Comparison of ENCODE assay signal across 7 cellular contexts in the genomic region with DNA sequence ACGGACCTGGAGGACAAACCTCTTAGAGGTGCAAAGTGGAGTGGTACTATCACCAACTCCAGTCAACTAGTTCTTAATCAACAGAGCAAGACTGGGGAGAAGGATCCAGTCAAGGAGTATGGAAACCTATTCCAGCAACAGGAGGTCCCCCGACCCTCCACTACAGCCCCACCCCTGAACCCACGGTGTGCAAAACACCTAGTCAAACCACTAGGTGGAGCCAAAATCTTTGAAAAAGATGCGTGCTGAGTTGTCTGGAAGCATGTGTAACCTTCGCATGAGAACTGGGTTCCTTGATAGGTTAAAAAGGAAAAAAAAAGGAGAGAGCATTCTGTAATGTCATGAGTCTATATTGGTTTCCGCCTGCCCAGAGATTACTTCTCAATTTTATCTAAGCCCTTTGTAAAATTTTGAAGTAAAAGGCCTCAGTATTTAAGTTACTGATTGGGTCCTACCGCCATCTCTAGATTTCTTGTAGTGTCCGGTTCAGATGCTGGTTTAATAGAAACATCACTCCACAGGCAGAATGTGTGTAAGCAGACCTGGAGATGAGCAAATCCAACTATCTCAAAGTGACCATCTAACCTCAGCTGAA.
DNase-seq lines count a peak whose midpoint lies in the region; ATAC-seq, FAIRE-seq and TF ChIP-seq lines count a peak whose summit lies in the region.

No MANE protein-coding gene starts in this region.

- H3K9me3 ChIP-seq in DND-41 (ENCODE audit: insufficient read depth, low read length, severe bottlenecking) = no peaks in the 10 kb centered on the region
- H3K9me3 ChIP-seq in PC-3 (ENCODE audit: low read length) = no peaks in the 10 kb centered on the region
- no peaks in the 10 kb centered on the region for H3K9me3 ChIP-seq in endodermal cell (ENCODE audit: control insufficient read depth, low read length)
- H3K9me3 ChIP-seq in pancreas = no peaks in the 10 kb centered on the region

- H3K9ac ChIP-seq in DND-41 (ENCODE audit: low read depth, low read length) (no peak overlapping the region), PC-3 (ENCODE audit: low read length) (no peak overlapping the region), endodermal cell (ENCODE audit: extremely low read depth, low read length, poor library complexity, severe bottlenecking) (no peak overlapping the region)

- peaks cover 3% of the 10 kb centered on the region for H3K4me1 Mint-ChIP-seq in endodermal cell

- no peaks in the 10 kb centered on the region for H4K20me1 ChIP-seq in DND-41 (ENCODE audit: insufficient read depth, low read length)
- H4K20me1 ChIP-seq in PC-3 (ENCODE audit: low read length) = no peaks in the 10 kb centered on the region

- no peaks in the 10 kb centered on the region for H3K36me3 ChIP-seq in DND-41 (ENCODE audit: insufficient read depth, low read length)
- H3K36me3 ChIP-seq in PC-3 (ENCODE audit: low read depth, low read length) = no peaks in the 10 kb centered on the region
- no peaks in the 10 kb centered on the region for H3K36me3 ChIP-seq in endodermal cell (ENCODE audit: control insufficient read depth, insufficient read depth, low read length)
- H3K36me3 ChIP-seq in pancreas = no peaks in the 10 kb centered on the region

- no peak overlapping the region for H3K4me2 ChIP-seq in DND-41 (ENCODE audit: insufficient read depth, low read length)
- no peak overlapping the region for H3K4me2 ChIP-seq in PC-3 (ENCODE audit: low read length)

- H3K9me2 ChIP-seq in PC-3 (replicated peaks; ENCODE audit: low read length) = no peaks in the 10 kb centered on the region

- CTCF ChIA-PET in PC-3 (lab: Charles Lee) = no interaction called here

- TF ChIP-seq CTCF in DND-41 (IDR thresholded peaks at IDR 0.05; ENCODE audit: borderline replicate concordance, extremely low read depth, low read length, poor library complexity, severe bottlenecking) (peak; percentile 85), PC-3 (conservative IDR thresholded peaks at IDR 0.05; ENCODE audit: low read depth, low read length) (peak; percentile 86), endodermal cell (conservative IDR thresholded peaks at IDR 0.05) (peak; percentile 87), pancreas (IDR thresholded peaks at IDR 0.05) (peak; percentile 7 to 34 (median 18))

- H3F3A ChIP-seq in PC-3 (ENCODE audit: low read length, unreplicated experiment) = no peaks in the 10 kb centered on the region

- ATAC-seq in DND-41 (ENCODE audit: insufficient read depth, low read depth) (peak; percentile 99), GM19043 (IDR thresholded peaks at IDR 0.05; ENCODE audit: low read depth, unreplicated experiment) (peak; percentile 92), PC-3 (peak; percentile 92), pancreas (peak; percentile 53 to 74 (median 62)), GM21528 (IDR thresholded peaks at IDR 0.05; ENCODE audit: low FRiP score, unreplicated experiment) (no peak)

- no peak overlapping the region for H3K4me3 Mint-ChIP-seq in endodermal cell

- H3K4me1 ChIP-seq in DND-41 (ENCODE audit: insufficient read depth, low read length) (no peaks in the 10 kb centered on the region), PC-3 (ENCODE audit: insufficient read depth, low read length) (peaks cover 6% of the 10 kb centered on the region; the same call in 1 of the 2 replicates), endodermal cell (ENCODE audit: control insufficient read depth, insufficient read depth, low read length) (no peaks in the 10 kb centered on the region), pancreas (no peaks in the 10 kb centered on the region)

- H3K27me3 ChIP-seq in DND-41 (ENCODE audit: insufficient read depth, low read length, poor library complexity) (peaks cover 15% of the 10 kb centered on the region), PC-3 (ENCODE audit: low read length) (no peaks in the 10 kb centered on the region), endodermal cell (ENCODE audit: control insufficient read depth, insufficient read depth, low read length, poor library complexity, severe bottlenecking) (no peaks in the 10 kb centered on the region), pancreas (no peaks in the 10 kb centered on the region)

- no peak for FAIRE-seq in pancreas (lab: Jason Lieb, UNC)

- DNase-seq in DND-41 = peak; percentile 64
- peak; percentile 39 for DNase-seq in HPDE6-E6E7 (ENCODE audit: extremely low spot score)
- peak; percentile 74 for DNase-seq in PC-3
- peak; percentile 84 for DNase-seq in endodermal cell
- DNase-seq in pancreas = peak in 1 of 6 donors; percentile 13

- POLR2A ChIA-PET in PC-3 (lab: Charles Lee; ENCODE audit: unreplicated experiment) = no interaction called here

- H2AFZ ChIP-seq in DND-41 (ENCODE audit: low read depth, low read length) = no peak overlapping the region
- H2AFZ ChIP-seq in PC-3 (ENCODE audit: low read length) = no peak overlapping the region

- H3K4me3 ChIP-seq in DND-41 (ENCODE audit: low read depth in 1 of 2, low read length in 2 of 2) (no peak overlapping the region), PC-3 (ENCODE audit: low read length) (no peak overlapping the region), endodermal cell (ENCODE audit: low read length) (no peak overlapping the region), pancreas (no peak overlapping the region)

- no peak overlapping the region for H3K27ac Mint-ChIP-seq in endodermal cell

- H3K79me2 ChIP-seq in DND-41 (ENCODE audit: insufficient read depth, low read length) = no peaks in the 10 kb centered on the region
- no peaks in the 10 kb centered on the region for H3K79me2 ChIP-seq in PC-3 (ENCODE audit: low read length)

- BruUV-seq in PC-3 (replicated peaks; lab: Mats Ljungman, UMichigan) = no TSS peak

- no peak overlapping the region for H3K27ac ChIP-seq in DND-41 (ENCODE audit: low read length)
- no peak overlapping the region for H3K27ac ChIP-seq in PC-3 (ENCODE audit: low read length)
- no peak overlapping the region for H3K27ac ChIP-seq in endodermal cell (ENCODE audit: low read depth, low read length)
- no peak overlapping the region for H3K27ac ChIP-seq in pancreas

- H3K27me3 Mint-ChIP-seq in endodermal cell (ENCODE audit: insufficient read depth) = no peaks in the 10 kb centered on the region

- 61 to 71% methylated on average over 5 to 8 of the region's 8 CpGs for WGBS in endodermal cell (ENCODE audit: insufficient coverage in 1 of 2, insufficient read length in 1 of 2), 2 experiments
- 38% methylated on average over 8 of the region's 8 CpGs for WGBS in pancreas, 2 donors

- H3K9me3 Mint-ChIP-seq in endodermal cell = no peaks in the 10 kb centered on the region

- no peaks in the 10 kb centered on the region for H3K36me3 Mint-ChIP-seq in endodermal cell (ENCODE audit: low read depth)

- intact Hi-C loops in PC-3 (cut with micrococcal nuclease) (loop anchor here (1.0 kb wide), 1 partner anchor 81 kb away; no protein-coding TSS in a partner anchor), pancreas (cut with DNase I) (no loop called here)

Comparison
In these comparisons a context has a peak if more than half of its experiments do, and no peak if none do; other contexts are left out.
1. CTCF ChIP-seq: peak in every context shown above with its lines; median percentile 87 in endodermal cell; 86 in PC-3; 85 in DND-41; 18 in pancreas.